In the genomic region with DNA sequence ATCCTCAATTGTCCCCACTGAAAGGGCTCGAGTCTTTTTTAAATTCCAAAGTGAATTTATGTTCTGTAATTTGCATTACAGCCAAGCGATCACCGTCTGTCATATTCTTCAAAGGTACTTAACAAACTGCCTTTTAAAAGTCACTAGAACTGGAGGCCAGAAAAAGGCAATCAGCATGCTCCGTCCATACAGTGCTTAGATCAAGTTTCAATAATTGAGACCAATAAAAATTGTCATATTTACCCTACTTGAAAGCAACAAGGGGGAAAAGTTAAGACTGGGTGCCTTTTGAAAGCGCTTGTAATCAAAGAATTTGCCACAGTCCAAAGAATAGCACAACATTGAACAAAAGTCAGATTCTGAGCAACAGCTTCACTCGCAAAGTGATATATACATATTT, we compare ENCODE assay signal across 8 cellular contexts. TPM values are rescaled to one million over a fixed set of nuclear protein-coding genes. Genes with fewer than 3 reads are reported as not detected.
A peak's percentile ranks its signal among the peaks of the same experiment; 100 is the strongest.
DNase-seq lines count a peak whose midpoint lies in the region; ATAC-seq, FAIRE-seq and TF ChIP-seq lines count a peak whose summit lies in the region.

No MANE protein-coding gene starts in this region.

- no peak for ATAC-seq in GM19351 (IDR thresholded peaks at IDR 0.05; ENCODE audit: unreplicated experiment)

- H3K27ac ChIP-seq in kidney (ENCODE audit: low read depth in 2 of 2, low read length in 2 of 2) (peak overlapping the region; percentile 57 to 79), thyroid gland (peak overlapping the region; percentile 96 to 99 (median 98))

- H3K9me3 ChIP-seq in kidney (ENCODE audit: control insufficient read depth in 1 of 2, low read length in 2 of 2) (no peaks in the 10 kb centered on the region), thyroid gland (no peaks in the 10 kb centered on the region)

- 17 to 18% methylated on average over 6 of the region's 6 CpGs for WGBS in thyroid gland, 2 donors

- FAIRE-seq in kidney (lab: Jason Lieb, UNC) = no peak

- peaks cover 51% of the 10 kb centered on the region for H3K27me3 Mint-ChIP-seq in activated T-cell treated with anti-CD3 and anti-CD28 coated beads, Interleukin-2, amount 50 U/mL, for 24 hours
- H3K27me3 Mint-ChIP-seq in activated T-helper 2 cell treated with anti-CD3 and anti-CD28 coated beads, Interferon-gamma antibody, Interleukin-2, Interleukin-4, amounts not matched to agents 10 μg/mL and 5 μg/mL and 100 μg/mL, durations not matched to agents 14 hours and 24 hours and 36 hours (ENCODE audit: low read depth) = peaks cover 65% of the 10 kb centered on the region

- no peaks in the 10 kb centered on the region for H3K36me3 Mint-ChIP-seq in activated T-cell treated with anti-CD3 and anti-CD28 coated beads, Interleukin-2, amount 50 U/mL, for 24 hours (ENCODE audit: low read depth)
- peaks cover 3% of the 10 kb centered on the region for H3K36me3 Mint-ChIP-seq in activated T-helper 2 cell treated with anti-CD3 and anti-CD28 coated beads, Interferon-gamma antibody, Interleukin-2, Interleukin-4, amounts not matched to agents 10 μg/mL and 5 μg/mL and 100 μg/mL, durations not matched to agents 14 hours and 24 hours and 36 hours (ENCODE audit: low read depth)

- no peak for DNase-seq in activated T-cell treated with anti-CD3 and anti-CD28 coated beads, Interleukin-2, amount 50 U/mL, for 24 hours
- DNase-seq in activated T-cell treated with anti-CD3 and anti-CD28 coated beads for 4 hours = no peak
- no peak for DNase-seq in activated T-helper 2 cell treated with anti-CD3 and anti-CD28 coated beads, Interferon-gamma antibody, Interleukin-2, Interleukin-4, amounts not matched to agents 10 μg/mL and 5 μg/mL and 100 μg/mL, durations not matched to agents 14 hours and 24 hours and 36 hours (ENCODE audit: low spot score)
- no peak for DNase-seq in kidney
- no peak for DNase-seq in thyroid gland
- DNase-seq in NOMO-1 treated with dmso at 0.1 percent for 144 hours (lab: John Stamatoyannopoulos, UW; ENCODE audit: unreplicated experiment) = no peak
- DNase-seq in activated CD4-positive, CD25-positive, alpha-beta regulatory T cell treated with anti-CD3 and anti-CD28 coated beads, Interleukin-2, amount 50 U/mL, for 72 hours = no peak

- H3K36me3 ChIP-seq in kidney (ENCODE audit: control insufficient read depth in 1 of 2, insufficient read depth in 2 of 2, low read length in 2 of 2) = no peaks in the 10 kb centered on the region
- H3K36me3 ChIP-seq in thyroid gland = no peaks in the 10 kb centered on the region

- H3K9me3 Mint-ChIP-seq in activated T-cell treated with anti-CD3 and anti-CD28 coated beads, Interleukin-2, amount 50 U/mL, for 24 hours = no peaks in the 10 kb centered on the region
- H3K9me3 Mint-ChIP-seq in activated T-helper 2 cell treated with anti-CD3 and anti-CD28 coated beads, Interferon-gamma antibody, Interleukin-2, Interleukin-4, amounts not matched to agents 10 μg/mL and 5 μg/mL and 100 μg/mL, durations not matched to agents 14 hours and 24 hours and 36 hours = no peaks in the 10 kb centered on the region

- H3K4me1 ChIP-seq in kidney (ENCODE audit: control insufficient read depth in 1 of 2, insufficient read depth in 1 of 2, low read depth in 1 of 2, low read length in 2 of 2) (peaks cover 14 to 20% of the 10 kb centered on the region in 2 donors), thyroid gland (peaks cover 45 to 58% of the 10 kb centered on the region in 2 donors)

- H3K27ac Mint-ChIP-seq in activated T-cell treated with anti-CD3 and anti-CD28 coated beads, Interleukin-2, amount 50 U/mL, for 24 hours = no peak overlapping the region
- H3K27ac Mint-ChIP-seq in activated T-helper 2 cell treated with anti-CD3 and anti-CD28 coated beads, Interferon-gamma antibody, Interleukin-2, Interleukin-4, amounts not matched to agents 10 μg/mL and 5 μg/mL and 100 μg/mL, durations not matched to agents 14 hours and 24 hours and 36 hours = no peak overlapping the region

- intact Hi-C loops in activated T-helper 2 cell treated with anti-CD3 and anti-CD28 coated beads, Interferon-gamma antibody, Interleukin-2, Interleukin-4, amounts not matched to agents 10 μg/mL and 5 μg/mL and 100 μg/mL, durations not matched to agents 14 hours and 24 hours and 36 hours (cut with micrococcal nuclease) = loop anchor here (10.0 kb wide), 2 partner anchors 222 to 392 kb away; no protein-coding TSS in a partner anchor
- intact Hi-C loops in kidney (cut with DNase I) (no loop called here), thyroid gland (cut with DNase I) (no loop called here)

- TF ChIP-seq POLR2A in thyroid gland (IDR thresholded peaks at IDR 0.05) = no peak

- H3K4me3 Mint-ChIP-seq in activated T-cell treated with anti-CD3 and anti-CD28 coated beads, Interleukin-2, amount 50 U/mL, for 24 hours = peak overlapping the region; percentile 76
- H3K4me3 Mint-ChIP-seq in activated T-helper 2 cell treated with anti-CD3 and anti-CD28 coated beads, Interferon-gamma antibody, Interleukin-2, Interleukin-4, amounts not matched to agents 10 μg/mL and 5 μg/mL and 100 μg/mL, durations not matched to agents 14 hours and 24 hours and 36 hours (ENCODE audit: low read depth) = peak overlapping the region; percentile 91

- H3K4me3 ChIP-seq in kidney (ENCODE audit: low read length in 2 of 2) (peak overlapping the region; percentile 45 to 72), thyroid gland (replicated peaks in 1 of 3) (peak overlapping the region in 2 of 3 donors; percentile 17 to 75)

- H3K9ac ChIP-seq in kidney (ENCODE audit: low read length in 2 of 2) = peak overlapping the region; percentile 26 to 70

- no peaks in the 10 kb centered on the region for H3K27me3 ChIP-seq in thyroid gland

- TF ChIP-seq CTCF in kidney (IDR thresholded peaks at IDR 0.05; ENCODE audit: borderline replicate concordance, extremely low read depth, insufficient read depth) (no peak), thyroid gland (IDR thresholded peaks at IDR 0.05) (no peak)

- H3K4me1 Mint-ChIP-seq in activated T-cell treated with anti-CD3 and anti-CD28 coated beads, Interleukin-2, amount 50 U/mL, for 24 hours (ENCODE audit: low read depth) = peaks cover 6% of the 10 kb centered on the region
- H3K4me1 Mint-ChIP-seq in activated T-helper 2 cell treated with anti-CD3 and anti-CD28 coated beads, Interferon-gamma antibody, Interleukin-2, Interleukin-4, amounts not matched to agents 10 μg/mL and 5 μg/mL and 100 μg/mL, durations not matched to agents 14 hours and 24 hours and 36 hours (ENCODE audit: low read depth) = peaks cover 15% of the 10 kb centered on the region

RNA-seq across cellular contexts. Expression of a gene that starts 9.0 kb away (rescaled TPM):
- total RNA-seq in activated T-helper 2 cell treated with anti-CD3 and anti-CD28 coated beads, Interferon-gamma antibody, Interleukin-2, Interleukin-4, amounts not matched to agents 10 μg/mL and 5 μg/mL and 100 μg/mL, durations not matched to agents 14 hours and 24 hours and 36 hours = 0.62 and 1.2 TPM in 2 replicates
- 29.3 TPM for total RNA-seq in kidney
- polyA plus RNA-seq in kidney (ENCODE audit: insufficient read depth, low read depth, low replicate concordance) = 2.3 TPM
- total RNA-seq in thyroid gland = 10 to 100 TPM; 27.4 to 92.9 (median 45.5) TPM

Comparison
In these comparisons a context has a peak if more than half of its experiments do, and no peak if none do; other contexts are left out.
1. RNA of a gene that starts 9.0 kb away (total RNA-seq): 27.4 to 92.9 TPM in thyroid gland and 29.3 TPM in kidney (single experiment); 0.62 to 1.2 TPM in activated T-helper 2 cell treated with anti-CD3 and anti-CD28 coated beads, Interferon-gamma antibody, Interleukin-2, Interleukin-4, amounts not matched to agents 10 μg/mL and 5 μg/mL and 100 μg/mL, durations not matched to agents 14 hours and 24 hours and 36 hours; every median in the first group is over 10 times any median in the second.